23 cellular contexts compared by ENCODE assay signal in genomic region chr12:25833657-25834056, GRCh38.
"Had no signal": no experiment of that assay in that cellular context is flagged by ENCODE, and none has a peak within 500 bp of the region (broad histone marks: within the 10 kb centered on the region; RNA-seq: fewer than 3 reads in every experiment).

No MANE protein-coding gene starts in this region.

- DNase-seq: activated CD4-positive, alpha-beta memory T cell treated with anti-CD3 and anti-CD28 coated beads, Interleukin-2, amount 10 ng/mL, durations not matched to agents 7 days and 5 days; activated CD4-positive, alpha-beta T cell treated with anti-CD3 and anti-CD28 coated beads, Interleukin-2, amount 10 ng/mL, durations not matched to agents 7 days and 5 days; activated CD8-positive, alpha-beta memory T cell treated with anti-CD3 and anti-CD28 coated beads, Interleukin-2, amount 50 U/mL, for 48 hours; activated gamma-delta T cell; activated naive CD4-positive, alpha-beta T cell treated with anti-CD3 and anti-CD28 coated beads, Interleukin-2, amount 50 U/mL, for 16 hours; activated T-cell treated with anti-CD3 and anti-CD28 coated beads, Interleukin-2, amount 50 U/mL, for 24 hours; anterior cingulate cortex; effector CD8-positive, alpha-beta T cell; foreskin keratinocyte; heart left ventricle; hypothalamus; immature natural killer cell; natural killer cell; ovary; right lobe of liver; stimulated activated CD4-positive, alpha-beta T cell treated with anti-CD3 and anti-CD28 coated beads, Interleukin-2, amount 100 ng/mL, for 48 hours; stimulated activated naive CD4-positive, alpha-beta T cell treated with Interleukin-2 at 50 U/mL for 16 hours had no signal

- H3K4me1 ChIP-seq: foreskin keratinocyte, right lobe of liver had no signal

- H3K27ac ChIP-seq: foreskin keratinocyte, heart left ventricle, ovary, right lobe of liver, tibial nerve, VCaP had no signal

- H3K9me3 ChIP-seq: ovary, right lobe of liver had no signal

- H3K36me3 ChIP-seq: heart left ventricle, ovary, right lobe of liver, tibial nerve had no signal

- ATAC-seq: activated CD4-positive, CD25-positive, alpha-beta regulatory T cell treated with anti-CD3 and anti-CD28 coated beads, Interleukin-2, amount 50 U/mL, for 24 hours; foreskin keratinocyte; heart left ventricle; natural killer cell; right lobe of liver had no signal

- FAIRE-seq: bronchial epithelial cell, colon, TTC549 had no signal

- H3K27me3 ChIP-seq: foreskin keratinocyte, heart left ventricle, ovary, right lobe of liver, tibial nerve had no signal

- H3K4me3 ChIP-seq: heart left ventricle, ovary, right lobe of liver, tibial nerve had no signal
